In genomic region chr1:19122668-19123067, GRCh38 we compare ENCODE assay signal across 18 cellular contexts.
A peak's percentile ranks its signal among the peaks of the same experiment; 100 is the strongest.
DNase-seq lines count a peak whose midpoint lies in the region; ATAC-seq, FAIRE-seq and TF ChIP-seq lines count a peak whose summit lies in the region.
"Had no signal": no experiment of that assay in that cellular context is flagged by ENCODE, and none has a peak within 500 bp of the region (broad histone marks: within the 10 kb centered on the region; RNA-seq: fewer than 3 reads in every experiment).

No MANE protein-coding gene starts in this region.

- no TSS peak for BruUV-seq in PC-9 (replicated peaks; lab: Mats Ljungman, UMichigan)

- CTCF ChIA-PET in PC-9 (lab: Charles Lee), result no interaction called here

- peak overlapping the region; percentile 59 for H3K27ac ChIP-seq in PC-9
- H3K27ac ChIP-seq in osteoblast (ENCODE audit: low read depth, low read length), result no peak overlapping the region
- H3K27ac ChIP-seq: C4-2B, uterus had no signal

- H3K36me3 ChIP-seq in PC-9 (ENCODE audit: low read depth) (peaks cover 36% of the 10 kb centered on the region), osteoblast (ENCODE audit: insufficient read depth, low read length) (peaks cover 98% of the 10 kb centered on the region)
- H3K36me3 ChIP-seq: uterus had no signal

- H3K79me2 ChIP-seq in PC-9 (ENCODE audit: low read depth) (no peaks in the 10 kb centered on the region), osteoblast (ENCODE audit: insufficient read depth, low read length) (no peaks in the 10 kb centered on the region)

- peaks cover 35% of the 10 kb centered on the region for H3K4me1 ChIP-seq in PC-9 (replicated peaks; ENCODE audit: insufficient read depth)
- H3K4me1 ChIP-seq in osteoblast (ENCODE audit: insufficient read depth, low read length), result no peaks in the 10 kb centered on the region
- H3K4me1 ChIP-seq: uterus had no signal

- no peaks in the 10 kb centered on the region for H3K9me2 ChIP-seq in PC-9 (ENCODE audit: insufficient read depth)

- TF ChIP-seq CTCF in PC-9 (conservative IDR thresholded peaks at IDR 0.05), result no peak
- no peak for TF ChIP-seq CTCF in fibroblast of the aortic adventitia (IDR thresholded peaks at IDR 0.05; ENCODE audit: insufficient read depth, low read length)
- TF ChIP-seq CTCF in osteoblast (IDR thresholded peaks at IDR 0.05; ENCODE audit: extremely low read depth, low read depth, low read length), result no peak
- TF ChIP-seq CTCF in omental fat pad (IDR thresholded peaks at IDR 0.05), result no peak

- H3K27me3 ChIP-seq in PC-9 (ENCODE audit: insufficient read depth, low read depth) (no peaks in the 10 kb centered on the region), osteoblast (ENCODE audit: insufficient read depth, low read length) (no peaks in the 10 kb centered on the region)
- H3K27me3 ChIP-seq: dorsolateral prefrontal cortex, uterus had no signal

- POLR2A ChIA-PET in PC-9 (lab: Charles Lee; ENCODE audit: unreplicated experiment), result no interaction called here

- FAIRE-seq in GM19239 (lab: Jason Lieb, UNC), result no peak
- FAIRE-seq: GM12878, K562 had no signal

- peak; percentile 44 for DNase-seq in Daoy (ENCODE audit: low read depth)
- DNase-seq in PC-9, result peak; percentile 56 to 71
- peak; percentile 3 for DNase-seq in fibroblast of the aortic adventitia (ENCODE audit: low read depth)
- DNase-seq in osteoblast (ENCODE audit: insufficient read length, low spot score, missing footprints), result peak; percentile 66
- no peak for DNase-seq in GM19239 (ENCODE audit: insufficient read length, low spot score)
- DNase-seq in NCI-H748 treated with DMSO at 0.1 percent for 48 hours (lab: John Stamatoyannopoulos, UW), result no peak
- DNase-seq in omental fat pad (ENCODE audit: low spot score), result no peak
- DNase-seq: activated effector memory CD4-positive, alpha-beta T cell treated with Interleukin-2 at 50 U/mL for 16 hours; anterior cingulate cortex; dorsolateral prefrontal cortex; mesenchymal stem cell; NCI-H1436 treated with DMSO at 0.1 percent for 48 hours; NCI-H510A; uterus had no signal

- ATAC-seq in omental fat pad (ENCODE audit: low FRiP score), result no peak
- ATAC-seq: GM12878; K562; stimulated activated memory B cell treated with anti-CD40 and anti-IgM and Interleukin-4, amounts not matched to agents 10 μg/mL and 1 μg/mL and 100 μg/mL, for 72 hours had no signal

- H3K9me3 ChIP-seq in PC-9 (ENCODE audit: insufficient read depth, low read depth) (no peaks in the 10 kb centered on the region), osteoblast (ENCODE audit: low read depth, low read length) (no peaks in the 10 kb centered on the region)
- H3K9me3 ChIP-seq: uterus had no signal

- H3F3A ChIP-seq in PC-9 (ENCODE audit: insufficient read depth, low read depth), result no peaks in the 10 kb centered on the region

- H3K4me2 ChIP-seq in PC-9, result peak overlapping the region; percentile 56
- no peak overlapping the region for H3K4me2 ChIP-seq in osteoblast (ENCODE audit: insufficient read depth, low read length)

- intact Hi-C loops in PC-9 (cut with micrococcal nuclease; ENCODE audit: unreplicated experiment), result no loop called here

- H3K4me3 ChIP-seq in PC-9 (no peak overlapping the region), fibroblast of the aortic adventitia (ENCODE audit: low read depth, low read length) (no peak overlapping the region), osteoblast (ENCODE audit: insufficient read depth, low read length) (no peak overlapping the region)
- H3K4me3 ChIP-seq: dorsolateral prefrontal cortex, GM12878, K562, uterus had no signal

- H2AFZ ChIP-seq in PC-9, result no peak overlapping the region
- H2AFZ ChIP-seq in osteoblast (ENCODE audit: low read length), result no peak overlapping the region

- H4K20me1 ChIP-seq in PC-9 (ENCODE audit: insufficient read depth) (no peaks in the 10 kb centered on the region), osteoblast (ENCODE audit: insufficient read depth, low read length) (peaks cover 14% of the 10 kb centered on the region)

Comparison
In these comparisons a context has a peak if more than half of its experiments do, and no peak if none do; other contexts are left out.
1. DNase-seq: peak in Daoy (single experiment), PC-9 (2 of 2), fibroblast of the aortic adventitia (single experiment) and osteoblast (single experiment); none in GM19239 (single experiment), NCI-H748 treated with DMSO at 0.1 percent for 48 hours (single experiment) and omental fat pad (single experiment).